Comparison of ENCODE assay signal across 8 cellular contexts in the genomic region with DNA sequence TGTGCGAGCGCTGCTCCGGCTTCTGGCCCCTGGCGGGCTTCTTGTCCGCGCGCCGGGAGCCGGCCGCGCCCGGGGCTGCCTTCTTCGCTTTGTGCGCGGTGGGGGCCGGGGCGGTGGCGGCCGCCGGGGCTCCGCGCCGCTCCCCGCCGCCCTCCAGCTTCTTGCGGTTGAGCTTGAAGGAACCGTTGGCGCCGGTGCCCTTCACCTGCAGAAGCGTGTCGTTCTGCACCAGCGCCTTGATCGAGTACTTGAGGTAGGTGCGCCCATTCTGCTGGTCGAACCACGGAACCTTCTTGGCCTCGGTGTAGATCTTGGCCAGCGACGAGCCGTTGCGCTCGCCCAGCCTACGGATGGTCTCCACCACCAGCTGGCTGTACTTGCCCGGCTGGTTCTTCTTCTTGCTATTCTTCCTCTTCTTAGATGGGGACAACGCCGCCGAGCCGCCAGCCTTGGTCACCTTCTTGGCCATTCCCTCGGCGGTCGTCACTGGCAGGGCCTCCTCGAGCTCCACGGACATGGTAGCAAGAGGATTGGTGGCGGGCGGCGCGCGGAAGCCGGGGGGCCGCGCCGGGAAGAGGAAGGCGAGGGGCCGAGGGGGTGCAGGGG. TPM values are rescaled to one million over a fixed set of nuclear protein-coding genes. Genes with fewer than 3 reads are reported as not detected.
DNase-seq lines count a peak whose midpoint lies in the region; ATAC-seq, FAIRE-seq and TF ChIP-seq lines count a peak whose summit lies in the region.

No MANE protein-coding gene starts in this region.

- H3K4me2 ChIP-seq in H1 (ENCODE audit: insufficient read depth in 1 of 2, low read depth in 2 of 2, low read length in 2 of 2): peak overlapping the region; percentile 83 to 90

- H3K27me3 ChIP-seq in Caco-2 (replicated peaks; ENCODE audit: control insufficient read depth, insufficient read depth, low read length) (no peaks in the 10 kb centered on the region), H1 (replicated peaks in 1 of 4; ENCODE audit: control insufficient read depth in 3 of 4, extremely low read depth in 1 of 4, insufficient read depth in 3 of 4, low read length in 3 of 4) (no peaks in the 10 kb centered on the region), tibial artery (no peaks in the 10 kb centered on the region)

- TF ChIP-seq CTCF in Caco-2 (IDR thresholded peaks at IDR 0.05; ENCODE audit: insufficient read depth in 1 of 2, low read depth in 1 of 2, low read length in 1 of 2, severe bottlenecking in 1 of 2, unreplicated experiment in 1 of 2): no peak
- no peak for TF ChIP-seq CTCF in H1 (IDR thresholded peaks at IDR 0.05; ENCODE audit: control extremely low read depth in 1 of 3, insufficient read depth in 1 of 3, low read depth in 1 of 3, low read length in 3 of 3)
- no peak for TF ChIP-seq CTCF in mucosa of descending colon (IDR thresholded peaks at IDR 0.05)
- TF ChIP-seq CTCF in tibial artery (IDR thresholded peaks at IDR 0.05): no peak

- peak overlapping the region; percentile 90 for H3K4ac ChIP-seq in H1 (replicated peaks; ENCODE audit: insufficient read length, low read depth, low read length)

- no peak overlapping the region for H2BK15ac ChIP-seq in H1 (ENCODE audit: low read length)

- intact Hi-C loops in Caco-2 (cut with micrococcal nuclease; ENCODE audit: unreplicated experiment): loop anchor here (2.0 to 10.0 kb wide), 2 partner anchors 37 to 191 kb away; a partner anchor contains a TSS
- intact Hi-C loops in mucosa of descending colon (cut with DNase I, micrococcal nuclease): no loop called here
- intact Hi-C loops in tibial artery (cut with DNase I; ENCODE audit: low total_unique reads): loop anchor here (5.0 kb wide), 1 partner anchor 38 kb away; a partner anchor contains a TSS

- FAIRE-seq in H1 (lab: Jason Lieb, UNC): no peak

- H3K36me3 ChIP-seq in Caco-2 (ENCODE audit: control insufficient read depth, insufficient read depth, low read length) (no peaks in the 10 kb centered on the region), H1 (ENCODE audit: control insufficient read depth in 2 of 4, insufficient read depth in 4 of 4, low read length in 3 of 4) (peaks cover 0 to 2% (median under 1%) of the 10 kb centered on the region in 4 experiments; a peak in 3 of 8 replicates), mucosa of descending colon (ENCODE audit: low read depth) (no peaks in the 10 kb centered on the region), tibial artery (peaks cover 0 to 10% (median 4%) of the 10 kb centered on the region in 3 donors)

- H3K23me2 ChIP-seq in H1 (ENCODE audit: low read depth, low read length): peaks cover 2% of the 10 kb centered on the region; the same call in 1 of the 2 replicates

- peak overlapping the region; percentile 91 for H3K27ac Mint-ChIP-seq in Caco-2 (ENCODE audit: unreplicated experiment)
- H3K27ac Mint-ChIP-seq in activated CD4-positive, alpha-beta T cell treated with anti-CD3 and anti-CD28 coated beads, Interleukin-2, amount 10 ng/mL, durations not matched to agents 7 days and 5 days: peak overlapping the region; percentile 91

- no peak overlapping the region for H3K14ac ChIP-seq in H1 (ENCODE audit: insufficient read length)

- TF ChIP-seq RAD21 in H1 (IDR thresholded peaks at IDR 0.05 in 1 of 2, conservative IDR thresholded peaks at IDR 0.05 in 1 of 2; ENCODE audit: low read depth in 2 of 2, low read length in 2 of 2): no peak

- no peaks in the 10 kb centered on the region for H3K9me3 ChIP-seq in Caco-2
- H3K9me3 ChIP-seq in H1 (ENCODE audit: insufficient read depth in 2 of 2, low read depth in 1 of 2, low read length in 1 of 2): no peaks in the 10 kb centered on the region
- no peaks in the 10 kb centered on the region for H3K9me3 ChIP-seq in mucosa of descending colon
- H3K9me3 ChIP-seq in tibial artery: no peaks in the 10 kb centered on the region

- H3K56ac ChIP-seq in H1 (replicated peaks; ENCODE audit: insufficient read length, low read depth, low read length): peak overlapping the region; percentile 74

- CTCF ChIA-PET in Caco-2 (lab: Charles Lee): interaction anchor here (0.7 to 1.8 kb wide), 8 partner anchors 9 to 345 kb away, joined by 3 to 6 read pairs (median 4); a partner anchor contains a TSS
- CTCF ChIA-PET in activated CD4-positive, alpha-beta T cell treated with anti-CD3 and anti-CD28 coated beads, Interleukin-2, amount 10 ng/mL, durations not matched to agents 7 days and 5 days (lab: Charles Lee): interaction anchor here (0.9 to 2.1 kb wide), 22 partner anchors 8 to 345 kb away, joined by 3 to 9 read pairs (median 3); a partner anchor contains a TSS
- CTCF ChIA-PET in H1 (lab: Charles Lee; ENCODE audit: partially characterized antibody): interaction anchor here (0.8 to 6.6 kb wide), 19 partner anchors 9 to 724 kb away, joined by 3 to 73 read pairs (median 6); a partner anchor contains a TSS

- H4K8ac ChIP-seq in H1 (ENCODE audit: extremely low read depth, insufficient read depth, low read length): peak overlapping the region; percentile 97; the same call in 1 of the 2 replicates

- H3K27me3 Mint-ChIP-seq in Caco-2 (ENCODE audit: insufficient read depth, unreplicated experiment): no peaks in the 10 kb centered on the region
- no peaks in the 10 kb centered on the region for H3K27me3 Mint-ChIP-seq in activated CD4-positive, alpha-beta T cell treated with anti-CD3 and anti-CD28 coated beads, Interleukin-2, amount 10 ng/mL, durations not matched to agents 7 days and 5 days

- peak; percentile 7 for ATAC-seq in HG03354 (IDR thresholded peaks at IDR 0.05; ENCODE audit: poor library complexity, severe bottlenecking, unreplicated experiment)
- peak; percentile 15 for ATAC-seq in mucosa of descending colon
- ATAC-seq in GM18517 (IDR thresholded peaks at IDR 0.05; ENCODE audit: unreplicated experiment): no peak

- H3K4me3 Mint-ChIP-seq in Caco-2 (ENCODE audit: unreplicated experiment): peak overlapping the region; percentile 89
- peak overlapping the region; percentile 83 for H3K4me3 Mint-ChIP-seq in activated CD4-positive, alpha-beta T cell treated with anti-CD3 and anti-CD28 coated beads, Interleukin-2, amount 10 ng/mL, durations not matched to agents 7 days and 5 days

- H4K91ac ChIP-seq in H1 (replicated peaks; ENCODE audit: insufficient read length, low read length): peak overlapping the region; percentile 95

- H3K79me1 ChIP-seq in H1 (ENCODE audit: low read depth, low read length): no peaks in the 10 kb centered on the region

- H3K23ac ChIP-seq in H1 (ENCODE audit: insufficient read length): no peak overlapping the region

- peaks cover 0 to 2% of the 10 kb centered on the region in 2 experiments for H4K20me1 ChIP-seq in H1 (replicated peaks in 1 of 2; ENCODE audit: control insufficient read depth in 1 of 2, insufficient read depth in 2 of 2, low read length in 2 of 2)

- H3K4me1 Mint-ChIP-seq in Caco-2 (ENCODE audit: low read depth, unreplicated experiment): peaks cover 11% of the 10 kb centered on the region
- H3K4me1 Mint-ChIP-seq in activated CD4-positive, alpha-beta T cell treated with anti-CD3 and anti-CD28 coated beads, Interleukin-2, amount 10 ng/mL, durations not matched to agents 7 days and 5 days: peaks cover 38% of the 10 kb centered on the region

- peaks cover 0 to 13% of the 10 kb centered on the region in 2 experiments; a peak in 1 of 4 replicates for H3K79me2 ChIP-seq in H1 (ENCODE audit: control insufficient read depth in 1 of 2, insufficient read depth in 2 of 2, low read length in 2 of 2)

- POLR2A ChIA-PET in Caco-2 (lab: Charles Lee): interaction anchor here (0.6 to 1.8 kb wide), 5 partner anchors 13 to 1205 kb away, joined by 3 to 17 read pairs (median 5); a partner anchor contains a TSS
- POLR2A ChIA-PET in activated CD4-positive, alpha-beta T cell treated with anti-CD3 and anti-CD28 coated beads, Interleukin-2, amount 10 ng/mL, durations not matched to agents 7 days and 5 days (lab: Charles Lee): interaction anchor here (0.6 to 1.2 kb wide), 6 partner anchors 37 to 199 kb away, joined by 3 to 4 read pairs (median 4); a partner anchor contains a TSS
- POLR2A ChIA-PET in H1 (lab: Charles Lee; ENCODE audit: partially characterized antibody): interaction anchor here (0.5 to 6.4 kb wide), 56 partner anchors 9 to 593 kb away, joined by 3 to 112 read pairs (median 5); a partner anchor contains a TSS

- H2BK5ac ChIP-seq in H1 (ENCODE audit: low read depth, low read length): peak overlapping the region; percentile 90

- 0 out of 2 replicates have a peak overlapping the region, but pooled peaks have one; percentile 39 for H2BK12ac ChIP-seq in H1 (ENCODE audit: low read depth, low read length)

- no peak overlapping the region for H2AFZ ChIP-seq in H1 (ENCODE audit: low read length)

- no peak overlapping the region for H2AK5ac ChIP-seq in H1 (ENCODE audit: low read depth, low read length)

- no peak overlapping the region for H2BK120ac ChIP-seq in H1 (replicated peaks; ENCODE audit: low read depth, low read length)

- TF ChIP-seq EP300 in H1 (IDR thresholded peaks at IDR 0.05; ENCODE audit: borderline replicate concordance in 1 of 2, low read depth in 2 of 2, low read length in 2 of 2): no peak

- H3K4me3 ChIP-seq in Caco-2 (ENCODE audit: low read depth, low read length) (peak overlapping the region; percentile 96), H1 (ENCODE audit: extremely low read depth in 1 of 4, insufficient read depth in 2 of 4, low read depth in 3 of 4, low read length in 4 of 4) (peak overlapping the region; percentile 78 to 99 (median 89)), mucosa of descending colon (peak overlapping the region; percentile 56), tibial artery (peak overlapping the region; percentile 92 to 95)

- TSS peak; percentile 88 for BruUV-seq in Caco-2 (replicated peaks; lab: Mats Ljungman, UMichigan)

- peak overlapping the region; percentile 92 to 99 (median 95) for H3K9ac ChIP-seq in H1 (replicated peaks in 1 of 4; ENCODE audit: extremely low read depth in 1 of 4, low read depth in 3 of 4, low read length in 3 of 4)

- H3K9me3 Mint-ChIP-seq in Caco-2 (ENCODE audit: unreplicated experiment): no peaks in the 10 kb centered on the region
- H3K9me3 Mint-ChIP-seq in activated CD4-positive, alpha-beta T cell treated with anti-CD3 and anti-CD28 coated beads, Interleukin-2, amount 10 ng/mL, durations not matched to agents 7 days and 5 days: no peaks in the 10 kb centered on the region

- H4K5ac ChIP-seq in H1 (ENCODE audit: insufficient read length, low read depth, low read length): peak overlapping the region; percentile 34

- 0 out of 2 replicates have a peak overlapping the region, but pooled peaks have one; percentile 6 for H2BK20ac ChIP-seq in H1 (ENCODE audit: low read length)

- peaks cover 46% of the 10 kb centered on the region for H3K36me3 Mint-ChIP-seq in Caco-2 (ENCODE audit: insufficient read depth, unreplicated experiment)
- peaks cover 10% of the 10 kb centered on the region for H3K36me3 Mint-ChIP-seq in activated CD4-positive, alpha-beta T cell treated with anti-CD3 and anti-CD28 coated beads, Interleukin-2, amount 10 ng/mL, durations not matched to agents 7 days and 5 days (ENCODE audit: low read depth)

- H3K27ac ChIP-seq in H1 (ENCODE audit: low read depth, low read length) (peak overlapping the region; percentile 74), tibial artery (peak overlapping the region; percentile 90 to 95)

- peaks cover 14% of the 10 kb centered on the region for H3K4me1 ChIP-seq in Caco-2
- peaks cover 4 to 9% (median 5%) of the 10 kb centered on the region in 4 experiments for H3K4me1 ChIP-seq in H1 (replicated peaks in 1 of 4; ENCODE audit: control insufficient read depth in 3 of 4, insufficient read depth in 4 of 4, low read length in 3 of 4)
- peaks cover 16% of the 10 kb centered on the region for H3K4me1 ChIP-seq in mucosa of descending colon (ENCODE audit: low read depth)
- peaks cover 5 to 28% (median 20%) of the 10 kb centered on the region in 4 donors for H3K4me1 ChIP-seq in tibial artery

- WGBS in H1 (ENCODE audit: extremely low coverage in 1 of 2, insufficient coverage in 1 of 2, insufficient read length in 1 of 2, insufficient replicate concordance in 2 of 2, low coverage in 1 of 2, low lambda C conversion rate in 2 of 2, missing lambda C conversion rate in 1 of 2), 2 experiments: 0% methylated on average over 44 of the region's 64 CpGs; no CpG with 5 or more reads in 1 of the 2 experiments

- H3K18ac ChIP-seq in H1 (ENCODE audit: extremely low read depth, low read length): peak overlapping the region; percentile 83

- DNase-seq in Caco-2 (peak in 1 of 2 experiments; percentile 31), H1 (ENCODE audit: low read depth in 1 of 2, low spot score in 2 of 2) (no peak), mucosa of descending colon (peak; percentile 46 to 71 (median 66)), tibial artery (peak; percentile 60 to 79), HuH-7 (ENCODE audit: low spot score) (no peak)
- peak; percentile 45 for DNase-seq in activated CD4-positive, alpha-beta T cell treated with anti-CD3 and anti-CD28 coated beads, Interleukin-2, amount 10 ng/mL, durations not matched to agents 7 days and 5 days

- TF ChIP-seq POLR2A in H1 (IDR thresholded peaks at IDR 0.05; ENCODE audit: control extremely low read depth in 1 of 2, low read depth in 2 of 2, low read length in 2 of 2): no peak

RNA-seq across cellular contexts. Expression of a gene that starts 36.8 kb away (rescaled TPM):
- 47.7 and 47.9 TPM in 2 replicates for total RNA-seq in Caco-2 (2022)
- 10 to 100 TPM; 45.5 to 51.2 TPM for total RNA-seq in activated CD4-positive, alpha-beta T cell treated with anti-CD3 and anti-CD28 coated beads, Interleukin-2, amount 10 ng/mL, durations not matched to agents 7 days and 5 days
- 46.7 and 49.5 TPM in 2 replicates for total RNA-seq in H1 (2021; fragmentation: NEBNext Ultra II Directional; extraction: Animal tissue kit (Norgen Biotek cat#: 25700))
- 27.6 and 30.4 TPM in 2 replicates for polyA plus RNA-seq in H1 (2011; rRNA removed)
- polyA plus RNA-seq in H1 (2011; cell fraction: cytosol; rRNA removed): 26.4 TPM
- 17.6 TPM for polyA plus RNA-seq in H1 (2011; cell fraction: nucleus; rRNA removed)
- polyA plus RNA-seq in H1 (2012, experiment 1 of 2): 35.2 to 56.7 TPM (median 52.2 TPM) in 4 replicates
- polyA plus RNA-seq in H1 (2012, experiment 2 of 2): 32.7 TPM
- polyA plus RNA-seq in H1 (2013, experiment 1 of 2): 22.5 TPM
- 22.2 TPM for polyA plus RNA-seq in H1 (2013, experiment 2 of 2)
- polyA minus RNA-seq in H1 (2011; rRNA and poly(A)+ RNA removed): 22.2 and 26.2 TPM in 2 replicates
- 17.0 TPM for polyA minus RNA-seq in H1 (2011; cell fraction: cytosol; rRNA and poly(A)+ RNA removed)
- 9.9 TPM for polyA minus RNA-seq in H1 (2011; cell fraction: nucleus; rRNA and poly(A)+ RNA removed)
- 10 to 100 TPM; 37.0 to 44.1 (median 41.4) TPM for total RNA-seq in mucosa of descending colon

Comparison
In these comparisons a context has a peak if more than half of its experiments do, and no peak if none do; other contexts are left out.
1. DNase-seq: peak in activated CD4-positive, alpha-beta T cell treated with anti-CD3 and anti-CD28 coated beads, Interleukin-2, amount 10 ng/mL, durations not matched to agents 7 days and 5 days (single experiment), mucosa of descending colon (3 of 3) and tibial artery (2 of 2); none in H1 (0 of 2) and HuH-7 (single experiment).
2. intact Hi-C loops: an anchor here in Caco-2 (2.0 to 10.0 kb wide) and tibial artery (5.0 kb wide); none called in mucosa of descending colon.
3. Peak in every context shown above with its lines, with median percentiles within 50 percentile points of each other: H3K4me3 ChIP-seq.